ENCODE assay signal across 10 cellular contexts in genomic region chr17:14873996-14874395, GRCh38.
"Had no signal": no experiment of that assay in that cellular context is flagged by ENCODE, and none has a peak within 500 bp of the region (broad histone marks: within the 10 kb centered on the region; RNA-seq: fewer than 3 reads in every experiment).

No MANE protein-coding gene starts in this region.

- H2AFZ ChIP-seq: GM23248 had no signal

- H3K4me3 ChIP-seq: GM23248, HAP-1, K562 had no signal

- H3K4me1 ChIP-seq: HAP-1 had no signal

- H3K27ac Mint-ChIP-seq: HFFc6 had no signal

- DNase-seq: GM23248, GOT3, H7, HFFc6, KG1 had no signal

- H3K4me3 Mint-ChIP-seq: HFFc6 had no signal

- H3K36me3 ChIP-seq: HAP-1 had no signal

- H3K9ac ChIP-seq: GM23248 had no signal

- H3K9me3 Mint-ChIP-seq: HFFc6 had no signal

- H3K9me3 ChIP-seq: HAP-1 had no signal

- H3K27ac ChIP-seq: GM23248, HL-60 had no signal

- ATAC-seq: HCT116, HepG2, K562 had no signal
